Comparison of ENCODE assay signal across 8 cellular contexts in genomic region chr1:203306089-203306969, GRCh38. TPM values are rescaled to one million over a fixed set of nuclear protein-coding genes. Genes with fewer than 3 reads are reported as not detected.
DNase-seq lines count a peak whose midpoint lies in the region; FAIRE-seq and TF ChIP-seq lines count a peak whose summit lies in the region.

No MANE protein-coding gene starts in this region.

- H3K36me3 ChIP-seq in SJCRH30 = peaks cover 18% of the 10 kb centered on the region

- intact Hi-C loops in MCF 10A (cut with micrococcal nuclease) = loop anchor here (1.0 to 2.0 kb wide), 3 partner anchors 20 to 33 kb away; no protein-coding TSS in a partner anchor

- peaks cover 55% of the 10 kb centered on the region for H3K36me3 Mint-ChIP-seq in MCF 10A (ENCODE audit: insufficient read depth, unreplicated experiment)

- POLR2A ChIA-PET in MCF 10A (lab: Yijun Ruan, JAX) = interaction anchor here (0.6 to 10.5 kb wide), 41 partner anchors 8 to 1002 kb away, joined by 3 to 238 read pairs (median 4); partner anchors contain the start of genes ATP2B4, OPTC, RABIF and TMEM183A

- no peaks in the 10 kb centered on the region for H3K27me3 Mint-ChIP-seq in MCF 10A (ENCODE audit: insufficient read depth, unreplicated experiment)

- peak overlapping the region; percentile 6 for H3K27ac Mint-ChIP-seq in MCF 10A (ENCODE audit: low read depth, unreplicated experiment)

- CTCF ChIA-PET in MCF 10A (lab: Yijun Ruan, JAX) = interaction anchor here (0.6 to 10.1 kb wide), 33 partner anchors 10 to 1813 kb away, joined by 3 to 195 read pairs (median 6); partner anchors contain the start of gene PCAT6

- peaks cover 26% of the 10 kb centered on the region for H3K4me1 ChIP-seq in SJCRH30

- H3K27me3 ChIP-seq in SJCRH30 = no peaks in the 10 kb centered on the region; the same call in 1 of the 2 replicates

- peaks cover 48% of the 10 kb centered on the region for H3K4me1 Mint-ChIP-seq in MCF 10A (ENCODE audit: insufficient read depth, unreplicated experiment)

- H3K9me3 Mint-ChIP-seq in MCF 10A (ENCODE audit: unreplicated experiment) = no peaks in the 10 kb centered on the region

- H3K4me3 ChIP-seq in SJCRH30 (peak overlapping the region; percentile 98), iPS-11a (ENCODE audit: low read depth, low read length) (peak overlapping the region; percentile 64)

- H3K9me3 ChIP-seq in SJCRH30 (replicated peaks) = no peaks in the 10 kb centered on the region

- no peak for FAIRE-seq in D721Med (lab: Jason Lieb, UNC)

- TF ChIP-seq CTCF in D721Med (IDR thresholded peaks at IDR 0.05; ENCODE audit: insufficient read depth, missing control alignments) (peak; percentile 18), MCF 10A (IDR thresholded peaks at IDR 0.05; ENCODE audit: unreplicated experiment) (no peak)

- TSS peak; percentile 53 for BruUV-seq in MCF 10A (replicated peaks; lab: Mats Ljungman, UMichigan)

- DNase-seq in D721Med (ENCODE audit: insufficient read length, low spot score) (no peak), HUDEP-2 (lab: John Stamatoyannopoulos, UW; ENCODE audit: unreplicated experiment in 76 of 76) (peak in 75 of 76 experiments; percentile 43 to 94 (median 85)), SJCRH30 (peak; percentile 92 to 93), MCF 10A (ENCODE audit: unreplicated experiment) (peak; percentile 100), renal cortical epithelial cell (ENCODE audit: low read depth) (peak; percentile 85), SW 1271 (lab: John Stamatoyannopoulos, UW) (no peak), GM19238 (ENCODE audit: insufficient read length, low spot score) (no peak)

- H3K4me3 Mint-ChIP-seq in MCF 10A (ENCODE audit: unreplicated experiment) = peak overlapping the region; percentile 71

- peak overlapping the region; percentile 52 for H3K27ac ChIP-seq in SJCRH30

RNA-seq across cellular contexts. Expression of gene BTG2, which starts 1.0 kb away (rescaled TPM):
- total RNA-seq in SJCRH30 (2014; rRNA removed; shearing (Covaris generic)) = 59.8 and 63.1 TPM in 2 replicates
- 39.8 and 44.4 TPM in 2 replicates for total RNA-seq in MCF 10A (2022)
- 12.7 and 54.3 TPM in 2 replicates for total RNA-seq in renal cortical epithelial cell

RNA-seq across cellular contexts. Expression of gene FMOD, which starts 44.6 kb away (rescaled TPM):
- 7.5 and 7.6 TPM in 2 replicates for total RNA-seq in SJCRH30 (2014; rRNA removed; shearing (Covaris generic))
- total RNA-seq in MCF 10A (2022) (not detected in 2 replicates), renal cortical epithelial cell (1.7 TPM in 1 of 2 replicates, not detected in the other)

Comparison
In these comparisons a context has a peak if more than half of its experiments do, and no peak if none do; other contexts are left out.
1. DNase-seq: peak in HUDEP-2 (75 of 76), SJCRH30 (2 of 2), MCF 10A (single experiment) and renal cortical epithelial cell (single experiment); none in D721Med (single experiment), SW 1271 (0 of 2) and GM19238 (single experiment).